13 cellular contexts compared by ENCODE assay signal in genomic region chr20:56875052-56875663, GRCh38.
DNase-seq lines count a peak whose midpoint lies in the region; ATAC-seq and TF ChIP-seq lines count a peak whose summit lies in the region.
"Had no signal": no experiment of that assay in that cellular context is flagged by ENCODE, and none has a peak within 500 bp of the region (broad histone marks: within the 10 kb centered on the region; RNA-seq: fewer than 3 reads in every experiment).

No MANE protein-coding gene starts in this region.

- peak; percentile 64 for DNase-seq in RKO (ENCODE audit: low spot score)
- DNase-seq in fibroblast of lung (ENCODE audit: low read depth in 2 of 2): peak; percentile 20 to 75
- DNase-seq in stimulated activated effector memory CD8-positive, alpha-beta T cell treated with anti-CD3 and anti-CD28 coated beads, Interleukin-12 subunit alpha, Interleukin-12 subunit beta, amount 100 ng/mL, for 72 hours (ENCODE audit: low spot score in 2 of 2): no peak
- DNase-seq in CD8-positive, alpha-beta memory T cell: no peak
- DNase-seq in effector CD8-positive, alpha-beta T cell (lab: John Stamatoyannopoulos, UW): no peak
- DNase-seq in CD1c-positive myeloid dendritic cell (ENCODE audit: extremely low spot score): no peak
- DNase-seq: activated effector memory CD4-positive, alpha-beta T cell treated with Interleukin-2 at 50 U/mL for 16 hours; NCI-H2227 treated with DMSO at 0.1 percent for 48 hours; stimulated activated CD4-positive, alpha-beta T cell treated with anti-CD3 and anti-CD28 coated beads, Interleukin-12 subunit alpha, Interleukin-12 subunit beta, amount 100 ng/mL, for 4 hours had no signal

- H2AFZ ChIP-seq in fibroblast of lung (ENCODE audit: low read length): no peak overlapping the region

- POLR2A ChIA-PET in HEK293 (lab: Yijun Ruan, JAX): no interaction called here
- POLR2A ChIA-PET in CD8-positive, alpha-beta memory T cell (lab: Charles Lee): no interaction called here

- no peak overlapping the region for H3K4me3 Mint-ChIP-seq in stimulated activated effector memory CD8-positive, alpha-beta T cell treated with anti-CD3 and anti-CD28 coated beads, Interleukin-12 subunit alpha, Interleukin-12 subunit beta, amount 100 ng/mL, for 72 hours
- H3K4me3 Mint-ChIP-seq in CD8-positive, alpha-beta memory T cell: no peak overlapping the region
- H3K4me3 Mint-ChIP-seq: memory B cell had no signal

- no peaks in the 10 kb centered on the region for H4K20me1 ChIP-seq in fibroblast of lung (ENCODE audit: control insufficient read depth, extremely low read depth, insufficient read depth, low read length)

- no peaks in the 10 kb centered on the region for H3K4me1 Mint-ChIP-seq in stimulated activated effector memory CD8-positive, alpha-beta T cell treated with anti-CD3 and anti-CD28 coated beads, Interleukin-12 subunit alpha, Interleukin-12 subunit beta, amount 100 ng/mL, for 72 hours
- H3K4me1 Mint-ChIP-seq in CD8-positive, alpha-beta memory T cell: no peaks in the 10 kb centered on the region

- H3K27ac Mint-ChIP-seq in stimulated activated effector memory CD8-positive, alpha-beta T cell treated with anti-CD3 and anti-CD28 coated beads, Interleukin-12 subunit alpha, Interleukin-12 subunit beta, amount 100 ng/mL, for 72 hours: no peak overlapping the region
- H3K27ac Mint-ChIP-seq in CD8-positive, alpha-beta memory T cell: no peak overlapping the region
- H3K27ac Mint-ChIP-seq: memory B cell had no signal

- no peaks in the 10 kb centered on the region for H3K79me2 ChIP-seq in fibroblast of lung (ENCODE audit: control insufficient read depth, insufficient read depth, low read length)

- no peak overlapping the region for H3K4me3 ChIP-seq in HEK293 (ENCODE audit: low read depth, low read length)
- no peak overlapping the region for H3K4me3 ChIP-seq in fibroblast of lung (replicated peaks in 1 of 4; ENCODE audit: control extremely low read depth in 1 of 4, insufficient read depth in 1 of 4, low read depth in 3 of 4, low read length in 4 of 4)
- H3K4me3 ChIP-seq in CD8-positive, alpha-beta memory T cell (ENCODE audit: low read length): no peak overlapping the region

- no peaks in the 10 kb centered on the region for H3K4me1 ChIP-seq in HEK293 (ENCODE audit: control insufficient read depth, insufficient read depth, low read length)
- H3K4me1 ChIP-seq in fibroblast of lung (ENCODE audit: control insufficient read depth, extremely low read depth, insufficient read depth, low read length): no peaks in the 10 kb centered on the region
- no peaks in the 10 kb centered on the region for H3K4me1 ChIP-seq in CD8-positive, alpha-beta memory T cell (ENCODE audit: insufficient read depth, low read length)

- peaks cover 0 to 4% of the 10 kb centered on the region in 2 donors for H3K27me3 Mint-ChIP-seq in CD8-positive, alpha-beta memory T cell

- no peaks in the 10 kb centered on the region for H3K36me3 ChIP-seq in HEK293 (ENCODE audit: control insufficient read depth in 2 of 2, insufficient read depth in 1 of 2, low read length in 2 of 2)
- H3K36me3 ChIP-seq in fibroblast of lung (ENCODE audit: control insufficient read depth, insufficient read depth, low read length): no peaks in the 10 kb centered on the region
- H3K36me3 ChIP-seq in CD8-positive, alpha-beta memory T cell (ENCODE audit: insufficient read depth, low read length): no peaks in the 10 kb centered on the region

- no peak overlapping the region for H3K9ac ChIP-seq in fibroblast of lung (ENCODE audit: insufficient read depth, low read length)

- no peak for TF ChIP-seq CTCF in HEK293 (tag by site-specific recombination; IDR thresholded peaks at IDR 0.05)
- no peak for TF ChIP-seq CTCF in fibroblast of lung (conservative IDR thresholded peaks at IDR 0.05 in 1 of 2, IDR thresholded peaks at IDR 0.05 in 1 of 2; ENCODE audit: low read depth in 1 of 2, low read length in 2 of 2)

- peak; percentile 6 for ATAC-seq in stimulated activated effector memory CD8-positive, alpha-beta T cell treated with anti-CD3 and anti-CD28 coated beads, Interleukin-12 subunit alpha, Interleukin-12 subunit beta, amount 100 ng/mL, for 72 hours
- ATAC-seq in activated CD4-positive, CD25-positive, alpha-beta regulatory T cell treated with anti-CD3 and anti-CD28 coated beads, Interleukin-2, amount 50 U/mL, for 24 hours: no peak

- no peak overlapping the region for H3K27ac ChIP-seq in HEK293 (ENCODE audit: extremely low read depth, low read depth, low read length)
- H3K27ac ChIP-seq in fibroblast of lung (ENCODE audit: insufficient read depth, low read length): no peak overlapping the region
- H3K27ac ChIP-seq in CD8-positive, alpha-beta memory T cell (ENCODE audit: low read depth, low read length): no peak overlapping the region
- H3K27ac ChIP-seq: HL-60 had no signal

- no peaks in the 10 kb centered on the region for H3K27me3 ChIP-seq in fibroblast of lung (ENCODE audit: control insufficient read depth, insufficient read depth, low read length)
- no peaks in the 10 kb centered on the region for H3K27me3 ChIP-seq in CD8-positive, alpha-beta memory T cell (ENCODE audit: insufficient read depth, low read length, poor library complexity, severe bottlenecking)

- no peaks in the 10 kb centered on the region for H3K9me3 Mint-ChIP-seq in stimulated activated effector memory CD8-positive, alpha-beta T cell treated with anti-CD3 and anti-CD28 coated beads, Interleukin-12 subunit alpha, Interleukin-12 subunit beta, amount 100 ng/mL, for 72 hours
- H3K9me3 Mint-ChIP-seq in CD8-positive, alpha-beta memory T cell: peaks cover 0 to 7% (median 0%) of the 10 kb centered on the region in 5 donors

- H3K9me3 ChIP-seq in HEK293 (ENCODE audit: control insufficient read depth, insufficient read depth, low read depth, low read length): no peaks in the 10 kb centered on the region
- H3K9me3 ChIP-seq in fibroblast of lung (ENCODE audit: control insufficient read depth, insufficient read depth, low read depth, low read length): no peaks in the 10 kb centered on the region
- no peaks in the 10 kb centered on the region for H3K9me3 ChIP-seq in CD8-positive, alpha-beta memory T cell (ENCODE audit: low read length)

- no peak overlapping the region for H3K4me2 ChIP-seq in fibroblast of lung (ENCODE audit: extremely low read depth, insufficient read depth, low read length)

- CTCF ChIA-PET in HEK293 (lab: Yijun Ruan, JAX): interaction anchor here (1.5 kb wide), 1 partner anchor 99 kb away, joined by 5 read pairs; no protein-coding TSS in a partner anchor
- CTCF ChIA-PET in CD8-positive, alpha-beta memory T cell (lab: Charles Lee): no interaction called here

- no peaks in the 10 kb centered on the region for H3K36me3 Mint-ChIP-seq in stimulated activated effector memory CD8-positive, alpha-beta T cell treated with anti-CD3 and anti-CD28 coated beads, Interleukin-12 subunit alpha, Interleukin-12 subunit beta, amount 100 ng/mL, for 72 hours
- no peaks in the 10 kb centered on the region for H3K36me3 Mint-ChIP-seq in CD8-positive, alpha-beta memory T cell

TF ChIP-seq in HEK293, 187 proteins besides CTCF, POLR2A, EP300 and RAD21 (continues in another document):
- TF ChIP-seq TRIM28 (IDR thresholded peaks at IDR 0.05; ENCODE audit: borderline replicate concordance, low read length) (peak; percentile 68; the same call in 1 of the 2 replicates), PRDM10 (tag by site-specific recombination; IDR thresholded peaks at IDR 0.05) (no peak)

Comparison
In these comparisons a context has a peak if more than half of its experiments do, and no peak if none do; other contexts are left out.
1. DNase-seq: peak in RKO (single experiment) and fibroblast of lung (2 of 2); none in stimulated activated effector memory CD8-positive, alpha-beta T cell treated with anti-CD3 and anti-CD28 coated beads, Interleukin-12 subunit alpha, Interleukin-12 subunit beta, amount 100 ng/mL, for 72 hours (0 of 2), CD8-positive, alpha-beta memory T cell (0 of 5), effector CD8-positive, alpha-beta T cell (single experiment) and CD1c-positive myeloid dendritic cell (single experiment).